ENCODE assay signal across 13 cellular contexts in genomic region chr12:27667540-27667939, GRCh38. TPM values are rescaled to one million over a fixed set of nuclear protein-coding genes. Genes with fewer than 3 reads are reported as not detected.
DNase-seq lines count a peak whose midpoint lies in the region; ATAC-seq, FAIRE-seq and TF ChIP-seq lines count a peak whose summit lies in the region.
"Had no signal": no experiment of that assay in that cellular context is flagged by ENCODE, and none has a peak within 500 bp of the region (broad histone marks: within the 10 kb centered on the region; RNA-seq: fewer than 3 reads in every experiment).

No MANE protein-coding gene starts in this region.

- no peak overlapping the region for H3K14ac ChIP-seq in mesenchymal stem cell (ENCODE audit: low read length in 2 of 2)

- ATAC-seq in K562 (no peak), GM19395 (IDR thresholded peaks at IDR 0.05; ENCODE audit: unreplicated experiment) (no peak), GM18502 (IDR thresholded peaks at IDR 0.05; ENCODE audit: poor library complexity, unreplicated experiment) (no peak)
- ATAC-seq in activated T-cell treated with anti-CD3 and anti-CD28 coated beads, Interleukin-2, amount 50 U/mL, for 4 hours, result no peak
- ATAC-seq: activated CD4-positive, CD25-positive, alpha-beta regulatory T cell treated with anti-CD3 and anti-CD28 coated beads, Interleukin-2, amount 50 U/mL, for 24 hours; effector memory CD8-positive, alpha-beta T cell had no signal

- no peak overlapping the region for H2BK15ac ChIP-seq in mesenchymal stem cell (ENCODE audit: low read depth, poor library complexity, severe bottlenecking)

- TF ChIP-seq EP300 in K562 (IDR thresholded peaks at IDR 0.05; ENCODE audit: low read length), result no peak

- H3K4me1 Mint-ChIP-seq in activated T-cell treated with anti-CD3 and anti-CD28 coated beads, Interleukin-2, amount 50 U/mL, for 4 hours (ENCODE audit: low read depth), result no peaks in the 10 kb centered on the region

- H2BK12ac ChIP-seq in mesenchymal stem cell (ENCODE audit: low read length in 2 of 2), result no peak overlapping the region

- H3K27me3 Mint-ChIP-seq in activated T-cell treated with anti-CD3 and anti-CD28 coated beads, Interleukin-2, amount 50 U/mL, for 4 hours (ENCODE audit: low read depth), result no peaks in the 10 kb centered on the region

- no peak overlapping the region for H4K91ac ChIP-seq in mesenchymal stem cell (ENCODE audit: low read length)

- H3K27ac ChIP-seq in K562 (ENCODE audit: extremely low read depth, low read depth, low read length), result no peak overlapping the region
- H3K27ac ChIP-seq in mesenchymal stem cell (ENCODE audit: low read length, poor library complexity, severe bottlenecking), result no peak overlapping the region
- H3K27ac ChIP-seq: vagina had no signal

- H3K9ac ChIP-seq in K562 (ENCODE audit: insufficient read depth in 1 of 2, low read depth in 2 of 2, low read length in 2 of 2) (no peak overlapping the region), mesenchymal stem cell (ENCODE audit: low read length) (peak overlapping the region; percentile 56)

- H3K36me3 ChIP-seq in K562 (ENCODE audit: control insufficient read depth, insufficient read depth, low read length), result no peaks in the 10 kb centered on the region
- peaks cover 29 to 92% of the 10 kb centered on the region in 2 experiments for H3K36me3 ChIP-seq in mesenchymal stem cell (ENCODE audit: control insufficient read depth in 1 of 2, insufficient read depth in 2 of 2, low read depth in 1 of 2, low read length in 2 of 2)

- H3K9me1 ChIP-seq in K562 (ENCODE audit: control insufficient read depth, insufficient read depth, low read length), result no peaks in the 10 kb centered on the region

- no peak overlapping the region for H3K4me3 Mint-ChIP-seq in activated T-cell treated with anti-CD3 and anti-CD28 coated beads, Interleukin-2, amount 50 U/mL, for 4 hours
- H3K4me3 Mint-ChIP-seq: effector memory CD8-positive, alpha-beta T cell had no signal

- FAIRE-seq in K562 (lab: Jason Lieb, UNC), result no peak

- no peak overlapping the region for H2BK5ac ChIP-seq in mesenchymal stem cell (ENCODE audit: low read depth, low read length, poor library complexity, severe bottlenecking)

- no peak overlapping the region for H2BK120ac ChIP-seq in mesenchymal stem cell (ENCODE audit: low read depth, low read length)

- H3K9me3 ChIP-seq in K562 (replicated peaks; ENCODE audit: control insufficient read depth, insufficient read depth, low read depth, low read length) (no peaks in the 10 kb centered on the region), mesenchymal stem cell (ENCODE audit: control insufficient read depth, low read length) (no peaks in the 10 kb centered on the region)
- H3K9me3 ChIP-seq: vagina had no signal

- peaks cover 9% of the 10 kb centered on the region for H3K36me3 Mint-ChIP-seq in activated T-cell treated with anti-CD3 and anti-CD28 coated beads, Interleukin-2, amount 50 U/mL, for 4 hours (ENCODE audit: insufficient read depth)

- H2AK5ac ChIP-seq in mesenchymal stem cell (ENCODE audit: low read length, severe bottlenecking), result no peak overlapping the region

- H3K4me3 ChIP-seq in AG10803 (ENCODE audit: low read length) (no peak overlapping the region), K562 (no peak overlapping the region), mesenchymal stem cell (ENCODE audit: insufficient read depth in 1 of 2, low read depth in 1 of 2, low read length in 2 of 2) (no peak overlapping the region)
- H3K4me3 ChIP-seq: vagina had no signal

- no peak overlapping the region for H3K23ac ChIP-seq in mesenchymal stem cell (ENCODE audit: low read length in 2 of 2)

- no TSS peak for BruUV-seq in K562 (replicated peaks; lab: Mats Ljungman, UMichigan)

- no peak for TF ChIP-seq POLR2A in K562 (conservative IDR thresholded peaks at IDR 0.05)

- H3K79me1 ChIP-seq in mesenchymal stem cell (replicated peaks; ENCODE audit: low read length, poor library complexity, severe bottlenecking), result peaks cover 5% of the 10 kb centered on the region

- intact Hi-C loops in K562 (cut with micrococcal nuclease), result no loop called here

- TF ChIP-seq CTCF in AG10803 (conservative IDR thresholded peaks at IDR 0.05; ENCODE audit: low read length) (no peak), K562 (IDR thresholded peaks at IDR 0.05 in 2 of 3, conservative IDR thresholded peaks at IDR 0.05 in 1 of 3; ENCODE audit: insufficient read depth in 2 of 3, low read depth in 1 of 3, low read length in 3 of 3) (no peak)

- no peaks in the 10 kb centered on the region for H3K79me2 ChIP-seq in K562 (ENCODE audit: control insufficient read depth, insufficient read depth, low read length)

- no peaks in the 10 kb centered on the region for H3K9me3 Mint-ChIP-seq in activated T-cell treated with anti-CD3 and anti-CD28 coated beads, Interleukin-2, amount 50 U/mL, for 4 hours
- H3K9me3 Mint-ChIP-seq: effector memory CD8-positive, alpha-beta T cell had no signal

- no peak overlapping the region for H3K18ac ChIP-seq in mesenchymal stem cell (ENCODE audit: low read depth in 1 of 2, low read length in 2 of 2)

- H3K4ac ChIP-seq in mesenchymal stem cell (ENCODE audit: low read depth in 1 of 2, low read length in 2 of 2), result no peak overlapping the region

- WGBS in K562 (ENCODE audit: insufficient coverage, low coverage, missing lambda C conversion rate), result 7% methylated on average over 6 of the region's 6 CpGs
- 95% methylated on average over 6 of the region's 6 CpGs for WGBS in mesenchymal stem cell

- H4K20me1 ChIP-seq in K562 (replicated peaks; ENCODE audit: control insufficient read depth, insufficient read depth, low read length), result no peaks in the 10 kb centered on the region

- POLR2A ChIA-PET in K562 (lab: Yijun Ruan, JAX), result interaction anchor here (0.6 kb wide), 1 partner anchor 824 kb away, joined by 4 read pairs; no protein-coding TSS in a partner anchor

- in situ Hi-C loops in K562 (cut with MboI), result no loop called here

- H3K4me1 ChIP-seq in K562 (replicated peaks in 1 of 2; ENCODE audit: control insufficient read depth in 2 of 2, insufficient read depth in 2 of 2, low read length in 2 of 2), result no peaks in the 10 kb centered on the region
- no peaks in the 10 kb centered on the region for H3K4me1 ChIP-seq in mesenchymal stem cell (ENCODE audit: control insufficient read depth, insufficient read depth, low read depth, low read length)
- H3K4me1 ChIP-seq: vagina had no signal

- DNase-seq in AG10803 (ENCODE audit: low read depth), result peak; percentile 76
- DNase-seq in HK-2 (ENCODE audit: unreplicated experiment), result peak; percentile 44
- peak in 1 of 4 experiments; percentile 2 for DNase-seq in K562 (ENCODE audit: extremely low read depth in 1 of 4, low spot score in 3 of 4)
- peak; percentile 30 for DNase-seq in mesenchymal stem cell
- no peak for DNase-seq in SIG-M5 (lab: John Stamatoyannopoulos, UW)
- no peak for DNase-seq in activated T-cell treated with anti-CD3 and anti-CD28 coated beads, Interleukin-2, amount 50 U/mL, for 4 hours
- DNase-seq: activated naive CD4-positive, alpha-beta T cell treated with Interleukin-2 at 50 U/mL for 16 hours; effector memory CD8-positive, alpha-beta T cell; NCI-H82 had no signal

- H3K27me3 ChIP-seq in K562 (ENCODE audit: control insufficient read depth in 2 of 2, insufficient read depth in 2 of 2, low read length in 2 of 2) (peaks cover 0 to 16% of the 10 kb centered on the region in 2 experiments; a peak in 3 of 5 replicates), mesenchymal stem cell (ENCODE audit: control insufficient read depth in 1 of 2, insufficient read depth in 1 of 2, low read length in 2 of 2) (no peaks in the 10 kb centered on the region)
- H3K27me3 ChIP-seq: vagina had no signal

- H4K8ac ChIP-seq in mesenchymal stem cell (ENCODE audit: low read length), result peak overlapping the region; percentile 7

- H3K4me2 ChIP-seq in K562 (ENCODE audit: insufficient read depth, low read length) (no peak overlapping the region), mesenchymal stem cell (ENCODE audit: low read length, poor library complexity, severe bottlenecking) (no peak overlapping the region)

- CTCF ChIA-PET in K562 (lab: Yijun Ruan, JAX; ENCODE audit: low intra/inter-chr PET ratio), result no interaction called here

- H2AFZ ChIP-seq in K562 (ENCODE audit: low read depth, low read length) (no peak overlapping the region), mesenchymal stem cell (ENCODE audit: low read depth, low read length) (no peak overlapping the region)

- no peak for TF ChIP-seq RAD21 in K562 (CRISPR knock-in tag; conservative IDR thresholded peaks at IDR 0.05 in 1 of 2, IDR thresholded peaks at IDR 0.05 in 1 of 2)

RNA-seq across cellular contexts. Expression of gene REP15, which starts 28.7 kb away (rescaled TPM):
- not detected in 2 replicates for total RNA-seq in K562 (2011; cell fraction: chromatin; rRNA removed; ENCODE audit: low replicate concordance)
- total RNA-seq in K562 (2011; cell fraction: nucleolus; rRNA removed), result not detected in 2 replicates
- total RNA-seq in K562 (2011; cell fraction: nucleoplasm; rRNA removed), result not detected in 2 replicates
- total RNA-seq in K562 (2014; rRNA removed) (not detected in 2 replicates), K562 (2014; rRNA removed; fragmentation: Illumina TruSeq; extraction: Trizol) (not detected in 2 replicates), K562 (2015; rRNA removed; fragmentation: Illumina TruSeq; extraction: Trizol) (not detected in 2 replicates), K562 (2021) (not detected in 2 replicates)
- polyA plus RNA-seq in K562 (2011; rRNA removed) (not detected in 2 replicates), K562 (2014; fragmentation: Illumina TruSeq; extraction: Trizol) (not detected in 2 replicates), K562 (2014; fragmentation: Nextera tagmentation; extraction: Ambion mirVana) (not detected), K562 (2014; rRNA removed) (not detected in 2 replicates)
- not detected in 2 replicates for polyA plus RNA-seq in K562 (2011; cell fraction: cytosol; rRNA removed)
- polyA plus RNA-seq in K562 (2011; cell fraction: nucleus; rRNA removed), result not detected in 2 replicates
- polyA plus RNA-seq in K562 (2012), result not detected in 2 replicates
- not detected in 2 replicates for polyA minus RNA-seq in K562 (2011; rRNA and poly(A)+ RNA removed)
- polyA minus RNA-seq in K562 (2011; cell fraction: cytosol; rRNA and poly(A)+ RNA removed), result not detected in 2 replicates
- not detected in 2 replicates for polyA minus RNA-seq in K562 (2011; cell fraction: nucleus; rRNA and poly(A)+ RNA removed)
- 0.55 TPM for polyA plus RNA-seq in mesenchymal stem cell (2013, experiment 1 of 2)
- polyA plus RNA-seq in mesenchymal stem cell (2013, experiment 2 of 2), result 0.56 TPM
- total RNA-seq in activated T-cell treated with anti-CD3 and anti-CD28 coated beads, Interleukin-2, amount 50 U/mL, for 4 hours, result under 1 TPM; 0.35 to 0.38 (median 0.37) TPM
- total RNA-seq: vagina had no signal

RNA-seq across cellular contexts. Expression of gene MRPS35, which starts 43.1 kb away (rescaled TPM):
- total RNA-seq in K562 (2011; cell fraction: chromatin; rRNA removed; ENCODE audit: low replicate concordance), result 19.2 and 23.2 TPM in 2 replicates
- total RNA-seq in K562 (2011; cell fraction: nucleolus; rRNA removed), result 8.3 and 10.9 TPM in 2 replicates
- 17.0 and 21.3 TPM in 2 replicates for total RNA-seq in K562 (2011; cell fraction: nucleoplasm; rRNA removed)
- total RNA-seq in K562 (2014; rRNA removed) (72.2 and 79.7 TPM in 2 replicates), K562 (2014; rRNA removed; fragmentation: Illumina TruSeq; extraction: Trizol) (120 and 138 TPM in 2 replicates), K562 (2015; rRNA removed; fragmentation: Illumina TruSeq; extraction: Trizol) (102 and 114 TPM in 2 replicates), K562 (2021) (79.0 and 88.8 TPM in 2 replicates)
- polyA plus RNA-seq in K562 (2011; rRNA removed) (77.0 and 95.6 TPM in 2 replicates), K562 (2014; fragmentation: Illumina TruSeq; extraction: Trizol) (99.3 and 116 TPM in 2 replicates), K562 (2014; fragmentation: Nextera tagmentation; extraction: Ambion mirVana) (100 to 1,000 TPM; 175 to 183 TPM), K562 (2014; rRNA removed) (88.8 and 94.7 TPM in 2 replicates)
- polyA plus RNA-seq in K562 (2011; cell fraction: cytosol; rRNA removed), result 26.8 and 52.8 TPM in 2 replicates
- 17.0 and 29.5 TPM in 2 replicates for polyA plus RNA-seq in K562 (2011; cell fraction: nucleus; rRNA removed)
- polyA plus RNA-seq in K562 (2012), result 71.7 and 82.1 TPM in 2 replicates
- polyA minus RNA-seq in K562 (2011; rRNA and poly(A)+ RNA removed), result 77.5 and 78.7 TPM in 2 replicates
- polyA minus RNA-seq in K562 (2011; cell fraction: cytosol; rRNA and poly(A)+ RNA removed), result 43.8 and 60.3 TPM in 2 replicates
- polyA minus RNA-seq in K562 (2011; cell fraction: nucleus; rRNA and poly(A)+ RNA removed), result 6.6 and 18.2 TPM in 2 replicates
- 40.2 TPM for polyA plus RNA-seq in mesenchymal stem cell (2013, experiment 1 of 2)
- polyA plus RNA-seq in mesenchymal stem cell (2013, experiment 2 of 2), result 42.8 TPM
- total RNA-seq in activated T-cell treated with anti-CD3 and anti-CD28 coated beads, Interleukin-2, amount 50 U/mL, for 4 hours, result 10 to 100 TPM; 75.2 to 79.6 (median 79.1) TPM

Comparison
In these comparisons a context has a peak if more than half of its experiments do, and no peak if none do; other contexts are left out.
1. DNase-seq: peak in AG10803 (single experiment), HK-2 (single experiment) and mesenchymal stem cell (single experiment); none in SIG-M5 (single experiment) and activated T-cell treated with anti-CD3 and anti-CD28 coated beads, Interleukin-2, amount 50 U/mL, for 4 hours (single experiment).